16 cellular contexts compared by ENCODE assay signal in genomic region chr2:62074233-62074632, GRCh38.
DNase-seq lines count a peak whose midpoint lies in the region; ATAC-seq lines count a peak whose summit lies in the region.
"Had no signal": no experiment of that assay in that cellular context is flagged by ENCODE, and none has a peak within 500 bp of the region (broad histone marks: within the 10 kb centered on the region; RNA-seq: fewer than 3 reads in every experiment).

No MANE protein-coding gene starts in this region.

- no peaks in the 10 kb centered on the region for H3K36me3 ChIP-seq in Karpas-422 (ENCODE audit: insufficient read depth, low read length)

- no peak overlapping the region for H3K4me3 ChIP-seq in Karpas-422 (ENCODE audit: low read length)
- H3K4me3 ChIP-seq: GM23248, SK-N-MC had no signal

- ATAC-seq in GM21576 (IDR thresholded peaks at IDR 0.05; ENCODE audit: unreplicated experiment) (no peak), HG03097 (IDR thresholded peaks at IDR 0.05; ENCODE audit: low FRiP score, unreplicated experiment) (no peak), left cardiac atrium (no peak)
- ATAC-seq: CD8-positive, alpha-beta T cell had no signal

- no peaks in the 10 kb centered on the region for H3K9me2 ChIP-seq in Karpas-422 (replicated peaks; ENCODE audit: insufficient read depth, low read length)

- intact Hi-C loops in left cardiac atrium (cut with DNase I), result no loop called here

- H3K9me3 ChIP-seq in Karpas-422 (ENCODE audit: low read length), result no peaks in the 10 kb centered on the region

- H3K27ac ChIP-seq in Karpas-422 (ENCODE audit: low read length), result no peak overlapping the region
- H3K27ac ChIP-seq: 22Rv1, GM23248, SK-N-MC had no signal

- no peak overlapping the region for H2AFZ ChIP-seq in Karpas-422 (ENCODE audit: low read length)
- H2AFZ ChIP-seq: GM23248 had no signal

- DNase-seq in DMS 273 (lab: John Stamatoyannopoulos, UW; ENCODE audit: unreplicated experiment) (peak; percentile 15), DMS 273 treated with DMSO at 0.1 percent for 48 hours (lab: John Stamatoyannopoulos, UW) (no peak), astrocyte of the hippocampus (ENCODE audit: low read depth, low spot score) (peak; percentile 53), iPS-NIHi11 (ENCODE audit: low spot score) (peak; percentile 10), left cardiac atrium (no peak), Karpas-422 (no peak)
- DNase-seq: CD8-positive, alpha-beta T cell; GM23248; NCI-H1417; NCI-H2029; NCI-H510A; T-helper 1 cell had no signal

- H3K79me2 ChIP-seq in Karpas-422 (ENCODE audit: low read length), result no peaks in the 10 kb centered on the region

- H3K9ac ChIP-seq in Karpas-422 (ENCODE audit: low read length), result no peak overlapping the region
- H3K9ac ChIP-seq: GM23248 had no signal

- H4K20me1 ChIP-seq in Karpas-422 (ENCODE audit: insufficient read depth, low read depth, low read length), result 0 out of 2 replicates have a peak, but pooled peaks cover 7% of the 10 kb centered on the region

- no peak overlapping the region for H3K4me2 ChIP-seq in Karpas-422 (ENCODE audit: low read depth, low read length, poor library complexity, severe bottlenecking)

- H3K4me1 ChIP-seq in Karpas-422 (ENCODE audit: low read length), result no peaks in the 10 kb centered on the region

- no peaks in the 10 kb centered on the region for H3K27me3 ChIP-seq in Karpas-422 (ENCODE audit: low read length)

Comparison
In these comparisons a context has a peak if more than half of its experiments do, and no peak if none do; other contexts are left out.
1. DNase-seq: peak in DMS 273 (single experiment), astrocyte of the hippocampus (single experiment) and iPS-NIHi11 (single experiment); none in DMS 273 treated with DMSO at 0.1 percent for 48 hours (single experiment), left cardiac atrium (single experiment) and Karpas-422 (single experiment).